14 cellular contexts compared by ENCODE assay signal in genomic region chr5:42943931-42944631, GRCh38.
DNase-seq lines count a peak whose midpoint lies in the region; ATAC-seq and TF ChIP-seq lines count a peak whose summit lies in the region.
"Had no signal": no experiment of that assay in that cellular context is flagged by ENCODE, and none has a peak within 500 bp of the region (broad histone marks: within the 10 kb centered on the region; RNA-seq: fewer than 3 reads in every experiment).

No MANE protein-coding gene starts in this region.

- peak overlapping the region; percentile 68 for H3K4me2 ChIP-seq in hepatocyte

- H3K79me2 ChIP-seq in hepatocyte = no peaks in the 10 kb centered on the region

- H3K9me3 ChIP-seq in hepatocyte (ENCODE audit: low read depth) (no peaks in the 10 kb centered on the region), psoas muscle (no peaks in the 10 kb centered on the region)
- H3K9me3 ChIP-seq: MG63 had no signal

- H3K4me1 ChIP-seq in hepatocyte (ENCODE audit: insufficient read depth) (no peaks in the 10 kb centered on the region), psoas muscle (peaks cover 5% of the 10 kb centered on the region)

- no peak overlapping the region for H3K4me3 ChIP-seq in hepatocyte
- H3K4me3 ChIP-seq in psoas muscle = peak overlapping the region; percentile 36
- H3K4me3 ChIP-seq: MG63 had no signal

- WGBS in hepatocyte (ENCODE audit: low lambda C conversion rate, missing lambda C conversion rate) = 51% methylated on average over 39 of the region's 39 CpGs
- WGBS in psoas muscle, 3 donors = 6 to 15% (median 12%) methylated on average over 39 of the region's 39 CpGs

- intact Hi-C loops in psoas muscle (cut with DNase I) = no loop called here

- DNase-seq in EL (peak; percentile 12), astrocyte of the hippocampus (ENCODE audit: low read depth, low spot score) (peak; percentile 50), hepatocyte (ENCODE audit: low spot score) (no peak), psoas muscle (no peak), RKO (ENCODE audit: low spot score) (no peak), COLO829 (ENCODE audit: low spot score) (no peak), NCI-H2029 treated with DMSO at 0.1 percent for 48 hours (lab: John Stamatoyannopoulos, UW) (no peak)
- no peak for DNase-seq in activated CD4-positive, alpha-beta T cell treated with anti-CD3 and anti-CD28 coated beads for 48 hours
- DNase-seq: activated T-cell treated with anti-CD3 and anti-CD28 coated beads, Interleukin-2, amount 50 U/mL, for 4 hours; cerebellar nuclear complex; hypothalamus; NCI-H345 had no signal

- TF ChIP-seq CTCF in hepatocyte (IDR thresholded peaks at IDR 0.05; ENCODE audit: poor library complexity) (no peak), psoas muscle (IDR thresholded peaks at IDR 0.05) (no peak)

- H2AFZ ChIP-seq in hepatocyte = peak overlapping the region; percentile 52

- no peaks in the 10 kb centered on the region for H4K20me1 ChIP-seq in hepatocyte (ENCODE audit: insufficient read depth, poor library complexity, severe bottlenecking)

- H3K27ac ChIP-seq in hepatocyte (no peak overlapping the region), psoas muscle (no peak overlapping the region)

- peaks cover 7% of the 10 kb centered on the region for H3K27me3 ChIP-seq in hepatocyte
- peaks cover 6 to 64% (median 14%) of the 10 kb centered on the region in 3 donors for H3K27me3 ChIP-seq in psoas muscle (ENCODE audit: insufficient read depth in 3 of 3, low read length in 2 of 3)
- H3K27me3 ChIP-seq: MG63 had no signal

- peak in 1 of 4 donors; percentile 53 for ATAC-seq in psoas muscle
- ATAC-seq: activated T-cell treated with anti-CD3 and anti-CD28 coated beads, Interleukin-2, amount 50 U/mL, for 4 hours; natural killer cell treated with Interleukin-12 subunit alpha and Interleukin-12 subunit beta and Interleukin-15 and Interleukin-18, amount 100 ng/mL, for 72 hours had no signal

- H3K9me2 ChIP-seq in hepatocyte (replicated peaks; ENCODE audit: insufficient read depth) = no peaks in the 10 kb centered on the region

- no peaks in the 10 kb centered on the region for H3K36me3 ChIP-seq in hepatocyte (replicated peaks; ENCODE audit: insufficient read depth, low read depth)
- no peaks in the 10 kb centered on the region for H3K36me3 ChIP-seq in psoas muscle (ENCODE audit: insufficient read depth in 1 of 2, low read depth in 1 of 2)
- H3K36me3 ChIP-seq: MG63 had no signal

Comparison
In these comparisons a context has a peak if more than half of its experiments do, and no peak if none do; other contexts are left out.
1. DNase-seq: peak in EL (single experiment) and astrocyte of the hippocampus (single experiment); none in hepatocyte (single experiment), psoas muscle (0 of 2), RKO (single experiment), COLO829 (single experiment), activated CD4-positive, alpha-beta T cell treated with anti-CD3 and anti-CD28 coated beads for 48 hours (single experiment) and NCI-H2029 treated with DMSO at 0.1 percent for 48 hours (single experiment).